23 cellular contexts compared by ENCODE assay signal in genomic region chr11:13885083-13885482, GRCh38.
DNase-seq lines count a peak whose midpoint lies in the region; ATAC-seq, FAIRE-seq and TF ChIP-seq lines count a peak whose summit lies in the region.
"Had no signal": no experiment of that assay in that cellular context is flagged by ENCODE, and none has a peak within 500 bp of the region (broad histone marks: within the 10 kb centered on the region; RNA-seq: fewer than 3 reads in every experiment).

No MANE protein-coding gene starts in this region.

- DNase-seq in DMS53 (lab: John Stamatoyannopoulos, UW) (peak; percentile 7), DMS53 treated with DMSO at 0.1 percent for 48 hours (lab: John Stamatoyannopoulos, UW; ENCODE audit: unreplicated experiment) (no peak), MCF 10A (ENCODE audit: unreplicated experiment) (peak; percentile 36), keratinocyte (ENCODE audit: low read depth, low spot score) (no peak), thyroid gland (peak; percentile 63 to 69), hypothalamus (lab: John Stamatoyannopoulos, UW) (no peak)
- DNase-seq: 8988T; Caco-2; CD4-positive, alpha-beta memory T cell; DMS 273 treated with DMSO at 0.1 percent for 48 hours; GDM1; H9; KBM-7; NCI-H1092; NCI-H1436; NCI-H187 treated with DMSO at 0.1 percent for 48 hours; NCI-H345; NCI-H524; NCI-H774 had no signal

- H3K27me3 ChIP-seq in keratinocyte (ENCODE audit: control insufficient read depth, extremely low read depth, insufficient read depth, low read length), result no peaks in the 10 kb centered on the region
- H3K27me3 ChIP-seq in thyroid gland, result no peaks in the 10 kb centered on the region
- H3K27me3 ChIP-seq: BLaER1 treated with 17β-estradiol and CSF1 and Interleukin-3, amounts not matched to agents 10 nM and 100 nM had no signal

- no peak overlapping the region for H3K4me3 ChIP-seq in keratinocyte (ENCODE audit: control insufficient read depth in 2 of 3, extremely low read depth in 1 of 3, insufficient read depth in 2 of 3, low read depth in 1 of 3, low read length in 3 of 3)
- H3K4me3 ChIP-seq in thyroid gland (replicated peaks in 1 of 3), result no peak overlapping the region
- H3K4me3 ChIP-seq: BLaER1 treated with 17β-estradiol and CSF1 and Interleukin-3, amounts not matched to agents 10 nM and 100 nM had no signal

- no peak overlapping the region for H3K27ac Mint-ChIP-seq in MCF 10A (ENCODE audit: low read depth, unreplicated experiment)
- H3K27ac Mint-ChIP-seq: H9 had no signal

- no peak overlapping the region for H3K4me3 Mint-ChIP-seq in MCF 10A (ENCODE audit: unreplicated experiment)
- H3K4me3 Mint-ChIP-seq: CD4-positive, alpha-beta memory T cell; H9 had no signal

- H3K27ac ChIP-seq in keratinocyte (ENCODE audit: control insufficient read depth, insufficient read depth, low read length), result no peak overlapping the region
- no peak overlapping the region for H3K27ac ChIP-seq in thyroid gland
- H3K27ac ChIP-seq: BLaER1 treated with 17β-estradiol and CSF1 and Interleukin-3, amounts not matched to agents 10 nM and 100 nM had no signal

- intact Hi-C loops in MCF 10A (cut with micrococcal nuclease), result no loop called here
- intact Hi-C loops in thyroid gland (cut with DNase I), result no loop called here

- H3K9me3 ChIP-seq in keratinocyte (ENCODE audit: control insufficient read depth, low read depth, low read length), result no peaks in the 10 kb centered on the region
- no peaks in the 10 kb centered on the region for H3K9me3 ChIP-seq in thyroid gland
- H3K9me3 ChIP-seq: Caco-2 had no signal

- H3K9me3 Mint-ChIP-seq in MCF 10A (ENCODE audit: unreplicated experiment), result no peaks in the 10 kb centered on the region
- H3K9me3 Mint-ChIP-seq: H9 had no signal

- peak overlapping the region; percentile 31 for H3K4me2 ChIP-seq in keratinocyte (ENCODE audit: control insufficient read depth, extremely low read depth, insufficient read depth, low read depth, low read length)
- H3K4me2 ChIP-seq: BLaER1 treated with 17β-estradiol and CSF1 and Interleukin-3, amounts not matched to agents 10 nM and 100 nM had no signal

- TF ChIP-seq POLR2A in thyroid gland (IDR thresholded peaks at IDR 0.05), result no peak

- H3K36me3 ChIP-seq in keratinocyte (ENCODE audit: control insufficient read depth in 2 of 2, extremely low read depth in 1 of 2, insufficient read depth in 2 of 2, low read length in 2 of 2) (no peaks in the 10 kb centered on the region), thyroid gland (no peaks in the 10 kb centered on the region)
- H3K36me3 ChIP-seq: BLaER1 treated with 17β-estradiol and CSF1 and Interleukin-3, amounts not matched to agents 10 nM and 100 nM had no signal

- no peak overlapping the region for H3K9ac ChIP-seq in keratinocyte (ENCODE audit: control insufficient read depth, extremely low read depth, insufficient read depth, low read length)
- H3K9ac ChIP-seq: BLaER1 treated with 17β-estradiol and CSF1 and Interleukin-3, amounts not matched to agents 10 nM and 100 nM had no signal

- peaks cover 6% of the 10 kb centered on the region for H3K36me3 Mint-ChIP-seq in MCF 10A (ENCODE audit: insufficient read depth, unreplicated experiment)

- no peaks in the 10 kb centered on the region for H4K20me1 ChIP-seq in keratinocyte (ENCODE audit: control insufficient read depth, extremely low read depth, insufficient read depth, low read length)
- H4K20me1 ChIP-seq: BLaER1 treated with 17β-estradiol and CSF1 and Interleukin-3, amounts not matched to agents 10 nM and 100 nM had no signal

- peaks cover 18% of the 10 kb centered on the region for H3K4me1 ChIP-seq in keratinocyte (ENCODE audit: control insufficient read depth, extremely low read depth, insufficient read depth, low read length)
- peaks cover 0 to 6% of the 10 kb centered on the region in 2 donors for H3K4me1 ChIP-seq in thyroid gland
- H3K4me1 ChIP-seq: BLaER1 treated with 17β-estradiol and CSF1 and Interleukin-3, amounts not matched to agents 10 nM and 100 nM; Caco-2 had no signal

- 44 to 65% methylated on average over 1 of the region's 1 CpG for WGBS in thyroid gland, 2 donors

- H3K27me3 Mint-ChIP-seq in MCF 10A (ENCODE audit: insufficient read depth, unreplicated experiment), result no peaks in the 10 kb centered on the region
- H3K27me3 Mint-ChIP-seq: CD4-positive, alpha-beta memory T cell had no signal

- peak; percentile 55 for FAIRE-seq in keratinocyte (lab: Jason Lieb, UNC)

- POLR2A ChIA-PET in MCF 10A (lab: Yijun Ruan, JAX), result no interaction called here

- peaks cover 16% of the 10 kb centered on the region for H3K4me1 Mint-ChIP-seq in MCF 10A (ENCODE audit: insufficient read depth, unreplicated experiment)

- no peak for TF ChIP-seq CTCF in MCF 10A (IDR thresholded peaks at IDR 0.05; ENCODE audit: unreplicated experiment)
- no peak for TF ChIP-seq CTCF in keratinocyte (optimal IDR thresholded peaks at IDR 0.05 in 1 of 3, IDR thresholded peaks at IDR 0.05 in 1 of 3, conservative IDR thresholded peaks at IDR 0.05 in 1 of 3; ENCODE audit: extremely low read depth in 1 of 3, insufficient read depth in 2 of 3, low read length in 3 of 3)
- no peak for TF ChIP-seq CTCF in thyroid gland (IDR thresholded peaks at IDR 0.05)

- H2AFZ ChIP-seq in keratinocyte (ENCODE audit: control insufficient read depth, low read length), result no peak overlapping the region

- no peak for ATAC-seq in GM19395 (IDR thresholded peaks at IDR 0.05; ENCODE audit: unreplicated experiment)
- ATAC-seq in HG03457 (IDR thresholded peaks at IDR 0.05; ENCODE audit: unreplicated experiment), result no peak
- ATAC-seq: SK-N-SH treated with all-trans-retinoic acid at 6 μM for 48 hours had no signal

- no TSS peak for BruUV-seq in MCF 10A (replicated peaks; lab: Mats Ljungman, UMichigan)

- CTCF ChIA-PET in MCF 10A (lab: Yijun Ruan, JAX), result interaction anchor here (1.0 to 1.1 kb wide), 2 partner anchors 112 to 263 kb away, joined by 3 read pairs; no protein-coding TSS in a partner anchor

- no peaks in the 10 kb centered on the region for H3K9me1 ChIP-seq in keratinocyte (ENCODE audit: control insufficient read depth, extremely low read depth, insufficient read depth, low read length)

- no peaks in the 10 kb centered on the region for H3K79me2 ChIP-seq in keratinocyte (ENCODE audit: control insufficient read depth, insufficient read depth, low read length)

- dilution Hi-C loops in keratinocyte (cut with MboI; ENCODE audit: extremely low pct_ligation_motif_present, low sequenced_read_pairs), result no loop called here

Comparison
In these comparisons a context has a peak if more than half of its experiments do, and no peak if none do; other contexts are left out.
1. DNase-seq: peak in DMS53 (single experiment), MCF 10A (single experiment) and thyroid gland (2 of 2); none in DMS53 treated with DMSO at 0.1 percent for 48 hours (single experiment), keratinocyte (single experiment) and hypothalamus (0 of 51).